ENCODE assay signal across 28 cellular contexts in genomic region chr20:24770628-24771556, GRCh38.
DNase-seq lines count a peak whose midpoint lies in the region; ATAC-seq, FAIRE-seq and TF ChIP-seq lines count a peak whose summit lies in the region.
"Had no signal": no experiment of that assay in that cellular context is flagged by ENCODE, and none has a peak within 500 bp of the region (broad histone marks: within the 10 kb centered on the region; RNA-seq: fewer than 3 reads in every experiment).

No MANE protein-coding gene starts in this region.

- peak overlapping the region; percentile 64 for H3K27ac Mint-ChIP-seq in astrocyte (ENCODE audit: unreplicated experiment)
- no peak overlapping the region for H3K27ac Mint-ChIP-seq in stimulated activated memory B cell treated with anti-CD40 and anti-IgM and Interleukin-4, amounts not matched to agents 10 μg/mL and 1 μg/mL and 100 μg/mL, for 72 hours
- H3K27ac Mint-ChIP-seq: mesothelial cell of epicardium, progenitor cell of endocrine pancreas had no signal

- TF ChIP-seq CTCF in astrocyte (IDR thresholded peaks at IDR 0.05; ENCODE audit: insufficient read depth, low read depth, low read length) = no peak

- H3K27me3 ChIP-seq in BLaER1 (no peaks in the 10 kb centered on the region), astrocyte (ENCODE audit: insufficient read depth, low read length) (no peaks in the 10 kb centered on the region)
- H3K27me3 ChIP-seq: body of pancreas, right lobe of liver, SJCRH30, upper lobe of right lung had no signal

- no peaks in the 10 kb centered on the region for H3K36me3 Mint-ChIP-seq in astrocyte (ENCODE audit: low read depth, unreplicated experiment)
- peaks cover 10% of the 10 kb centered on the region for H3K36me3 Mint-ChIP-seq in stimulated activated memory B cell treated with anti-CD40 and anti-IgM and Interleukin-4, amounts not matched to agents 10 μg/mL and 1 μg/mL and 100 μg/mL, for 72 hours
- H3K36me3 Mint-ChIP-seq: mesothelial cell of epicardium had no signal

- H2AFZ ChIP-seq in astrocyte (ENCODE audit: low read depth, low read length) = no peak overlapping the region

- no peaks in the 10 kb centered on the region for H4K20me1 ChIP-seq in BLaER1
- H4K20me1 ChIP-seq in astrocyte (ENCODE audit: insufficient read depth, low read length) = no peaks in the 10 kb centered on the region

- H3K27ac ChIP-seq in BLaER1 = peak overlapping the region; percentile 64; the same call in 1 of the 2 replicates
- H3K27ac ChIP-seq in astrocyte (ENCODE audit: low read depth, low read length) = no peak overlapping the region
- H3K27ac ChIP-seq: body of pancreas, heart left ventricle, right lobe of liver, SJCRH30, upper lobe of right lung had no signal

- H3K9ac ChIP-seq in BLaER1 = no peak overlapping the region
- no peak overlapping the region for H3K9ac ChIP-seq in astrocyte (ENCODE audit: low read length)

- peak; percentile 60 for ATAC-seq in GM18868 (IDR thresholded peaks at IDR 0.05; ENCODE audit: unreplicated experiment)
- peak; percentile 55 for ATAC-seq in stimulated activated memory B cell treated with anti-CD40 and anti-IgM and Interleukin-4, amounts not matched to agents 10 μg/mL and 1 μg/mL and 100 μg/mL, for 72 hours
- no peak for ATAC-seq in HG02970 (IDR thresholded peaks at IDR 0.05; ENCODE audit: low FRiP score, unreplicated experiment)
- ATAC-seq in GM18520 (IDR thresholded peaks at IDR 0.05; ENCODE audit: unreplicated experiment) = no peak
- ATAC-seq: A549; activated T-cell treated with anti-CD3 and anti-CD28 coated beads, Interleukin-2, amount 50 U/mL, for 4 hours; body of pancreas; GM12878; heart left ventricle; right lobe of liver; upper lobe of right lung had no signal

- DNase-seq in astrocyte (ENCODE audit: low read depth) (no peak), NCI-H446 treated with DMSO at 0.1 percent for 48 hours (lab: John Stamatoyannopoulos, UW) (no peak), RCC 7860 (ENCODE audit: low spot score) (no peak)
- DNase-seq: activated CD4-positive, alpha-beta T cell treated with anti-CD3 and anti-CD28 coated beads for 48 hours; activated naive CD4-positive, alpha-beta T cell treated with Interleukin-2 at 50 U/mL for 16 hours; activated T-cell treated with anti-CD3 and anti-CD28 coated beads, Interleukin-2, amount 50 U/mL, for 4 hours; foreskin melanocyte; NCI-H1436 treated with DMSO at 0.1 percent for 48 hours; NCI-H2081 treated with DMSO at 0.1 percent for 48 hours; NCI-H2227 treated with DMSO at 0.1 percent for 48 hours; stimulated activated CD4-positive, alpha-beta T cell treated with anti-CD3 and anti-CD28 coated beads, Interleukin-12 subunit alpha, Interleukin-12 subunit beta, amount 100 ng/mL, for 4 hours; stimulated activated CD4-positive, alpha-beta T cell treated with anti-CD3 and anti-CD28 coated beads, Interleukin-4, amount 100 ng/mL, for 1 hour; SW 1271; upper lobe of right lung had no signal

- no peaks in the 10 kb centered on the region for H3K27me3 Mint-ChIP-seq in astrocyte (ENCODE audit: low read depth, unreplicated experiment)
- peaks cover 18% of the 10 kb centered on the region for H3K27me3 Mint-ChIP-seq in stimulated activated memory B cell treated with anti-CD40 and anti-IgM and Interleukin-4, amounts not matched to agents 10 μg/mL and 1 μg/mL and 100 μg/mL, for 72 hours

- H3K4me3 ChIP-seq in BLaER1 = no peak overlapping the region
- no peak overlapping the region for H3K4me3 ChIP-seq in astrocyte (ENCODE audit: insufficient read depth, low read depth, low read length)
- H3K4me3 ChIP-seq: A549, body of pancreas, GM12878, heart left ventricle, right lobe of liver, SJCRH30, upper lobe of right lung had no signal

- H3K36me3 ChIP-seq in BLaER1 (no peaks in the 10 kb centered on the region), astrocyte (ENCODE audit: insufficient read depth, low read length) (no peaks in the 10 kb centered on the region)
- H3K36me3 ChIP-seq: heart left ventricle, right lobe of liver, SJCRH30, upper lobe of right lung had no signal

- H3K9me3 Mint-ChIP-seq in astrocyte (ENCODE audit: unreplicated experiment) = peaks cover 2% of the 10 kb centered on the region
- H3K9me3 Mint-ChIP-seq in stimulated activated memory B cell treated with anti-CD40 and anti-IgM and Interleukin-4, amounts not matched to agents 10 μg/mL and 1 μg/mL and 100 μg/mL, for 72 hours = peaks cover 11% of the 10 kb centered on the region

- H3K4me1 ChIP-seq in BLaER1 = peaks cover 62% of the 10 kb centered on the region
- peaks cover 40% of the 10 kb centered on the region for H3K4me1 ChIP-seq in astrocyte (ENCODE audit: insufficient read depth, low read length)
- H3K4me1 ChIP-seq: body of pancreas, right lobe of liver, upper lobe of right lung had no signal

- H3K79me2 ChIP-seq in astrocyte (ENCODE audit: insufficient read depth, low read length) = no peaks in the 10 kb centered on the region

- H3K9me3 ChIP-seq in BLaER1 (peaks cover 14% of the 10 kb centered on the region), astrocyte (ENCODE audit: insufficient read depth, low read depth, low read length) (no peaks in the 10 kb centered on the region)
- H3K9me3 ChIP-seq: body of pancreas, right lobe of liver, upper lobe of right lung had no signal

- no peak overlapping the region for H3K4me3 Mint-ChIP-seq in astrocyte (ENCODE audit: unreplicated experiment)
- no peak overlapping the region for H3K4me3 Mint-ChIP-seq in stimulated activated memory B cell treated with anti-CD40 and anti-IgM and Interleukin-4, amounts not matched to agents 10 μg/mL and 1 μg/mL and 100 μg/mL, for 72 hours
- H3K4me3 Mint-ChIP-seq: activated T-cell treated with anti-CD3 and anti-CD28 coated beads, Interleukin-2, amount 50 U/mL, for 4 hours; mesothelial cell of epicardium had no signal

- H3K4me1 Mint-ChIP-seq in astrocyte (ENCODE audit: low read depth, unreplicated experiment) = peaks cover 53% of the 10 kb centered on the region
- H3K4me1 Mint-ChIP-seq in stimulated activated memory B cell treated with anti-CD40 and anti-IgM and Interleukin-4, amounts not matched to agents 10 μg/mL and 1 μg/mL and 100 μg/mL, for 72 hours = peaks cover 17% of the 10 kb centered on the region

- no peak for FAIRE-seq in astrocyte (lab: Jason Lieb, UNC)
- FAIRE-seq in RCC 7860 (lab: Jason Lieb, UNC) = no peak
- FAIRE-seq: A549, GM12878, keratinocyte had no signal

- H3K4me2 ChIP-seq in BLaER1 (peak overlapping the region; percentile 83), astrocyte (ENCODE audit: low read length) (no peak overlapping the region)
- H3K4me2 ChIP-seq: A549 had no signal

Comparison
In these comparisons a context has a peak if more than half of its experiments do, and no peak if none do; other contexts are left out.
1. ATAC-seq: peak in GM18868 (single experiment) and stimulated activated memory B cell treated with anti-CD40 and anti-IgM and Interleukin-4, amounts not matched to agents 10 μg/mL and 1 μg/mL and 100 μg/mL, for 72 hours (single experiment); none in HG02970 (single experiment) and GM18520 (single experiment).